9 cellular contexts compared by ENCODE assay signal in genomic region chr1:198641506-198641905, GRCh38. TPM values are rescaled to one million over a fixed set of nuclear protein-coding genes. Genes with fewer than 3 reads are reported as not detected.
DNase-seq lines count a peak whose midpoint lies in the region; ATAC-seq, FAIRE-seq and TF ChIP-seq lines count a peak whose summit lies in the region.
"Had no signal": no experiment of that assay in that cellular context is flagged by ENCODE, and none has a peak within 500 bp of the region (broad histone marks: within the 10 kb centered on the region; RNA-seq: fewer than 3 reads in every experiment).

No MANE protein-coding gene starts in this region.

- WGBS in GM12878 (ENCODE audit: insufficient coverage, insufficient replicate concordance, low lambda C conversion rate, missing lambda C conversion rate): 0% methylated on average over 2 of the region's 2 CpGs

- peak; percentile 25 to 66; a peak in 3 of 4 replicates for TF ChIP-seq EP300 in GM12878 (IDR thresholded peaks at IDR 0.05; ENCODE audit: borderline replicate concordance in 1 of 2, control insufficient read depth in 1 of 2, low read depth in 2 of 2, low read length in 2 of 2)

- H3K36me3 ChIP-seq in GM12878 (ENCODE audit: control insufficient read depth in 2 of 2, insufficient read depth in 2 of 2, low read length in 1 of 2): no peaks in the 10 kb centered on the region
- H3K36me3 ChIP-seq: cardiac muscle cell had no signal

- H3K27me3 ChIP-seq in GM12878 (replicated peaks in 1 of 2; ENCODE audit: control insufficient read depth in 2 of 2, insufficient read depth in 2 of 2, low read length in 1 of 2): no peaks in the 10 kb centered on the region
- H3K27me3 ChIP-seq: cardiac muscle cell had no signal

- TF ChIP-seq RAD21 in GM12878 (IDR thresholded peaks at IDR 0.05; ENCODE audit: insufficient read depth, low read depth, low read length): no peak

- TF ChIP-seq CTCF in GM12878 (IDR thresholded peaks at IDR 0.05 in 2 of 3, conservative IDR thresholded peaks at IDR 0.05 in 1 of 3; ENCODE audit: control insufficient read depth in 2 of 3, extremely low read depth in 1 of 3, insufficient read depth in 1 of 3, low read depth in 3 of 3, low read length in 3 of 3): no peak
- TF ChIP-seq CTCF in GM13976 (IDR thresholded peaks at IDR 0.05; ENCODE audit: borderline replicate concordance, control extremely low read depth, extremely low read depth, insufficient read depth, missing control alignments): no peak

- peak overlapping the region; percentile 15 for H2AFZ ChIP-seq in GM12878 (ENCODE audit: control insufficient read depth, low read depth, low read length)

- TF ChIP-seq POLR2A in GM12878 (IDR thresholded peaks at IDR 0.05; ENCODE audit: low read depth, low read length): no peak

- H3K27ac ChIP-seq in GM12878 (ENCODE audit: control insufficient read depth, insufficient read depth): peak overlapping the region; percentile 68
- H3K27ac ChIP-seq: cardiac muscle cell had no signal

- H3K4me2 ChIP-seq in GM12878 (ENCODE audit: control insufficient read depth, insufficient read depth): peak overlapping the region; percentile 92

- H3K4me3 ChIP-seq in GM12878: peak overlapping the region; percentile 70
- H3K4me3 ChIP-seq: cardiac muscle cell had no signal

- H3K9me3 ChIP-seq in GM12878 (replicated peaks; ENCODE audit: control insufficient read depth, insufficient read depth, low read length): no peaks in the 10 kb centered on the region

- RAD21 ChIA-PET in GM12878 (lab: Charles Lee; ENCODE audit: unreplicated experiment): interaction anchor here (1.5 to 1.7 kb wide), 2 partner anchors 36 to 43 kb away, joined by 3 to 7 read pairs; no protein-coding TSS in a partner anchor

- intact Hi-C loops in GM12878 (cut with micrococcal nuclease; ENCODE audit: unreplicated experiment): loop anchor here (1.0 to 5.0 kb wide), 5 partner anchors 20 to 174 kb away; no protein-coding TSS in a partner anchor

- peak overlapping the region; percentile 86 for H3K9ac ChIP-seq in GM12878 (ENCODE audit: control insufficient read depth, insufficient read depth, low read length)

- CTCF ChIA-PET in GM12878 (lab: Yijun Ruan, JAX): no interaction called here

- SMC1A ChIA-PET in GM12878 (lab: Charles Lee; ENCODE audit: uncharacterized antibody, unreplicated experiment): interaction anchor here (1.2 to 1.5 kb wide), 2 partner anchors 18 to 47 kb away, joined by 3 to 13 read pairs; no protein-coding TSS in a partner anchor

- BruUV-seq in GM12878 (replicated peaks; lab: Mats Ljungman, UMichigan): no TSS peak

- in situ Hi-C loops in KBM-7 (cut with MboI; ENCODE audit: low pct_unique_long_range_greater_than_20kb, low sequenced_read_pairs) (no loop called here), GM12878 (cut with MboI) (no loop called here), GM13976 (cut with MboI; ENCODE audit: low sequenced_read_pairs, unreplicated experiment) (loop anchor here (25.0 kb wide), 1 partner anchor 479 kb away; the partner anchor contains the start of gene NEK7)

- DNase-seq in GF-D8 (lab: John Stamatoyannopoulos, UW) (peak; percentile 54), KBM-7 (peak; percentile 75), GM12878 (ENCODE audit: low read depth, low spot score) (no peak), GM13976 (ENCODE audit: low spot score) (no peak), activated gamma-delta T cell treated with Interleukin-2 at 50 U/mL for 16 hours (no peak), NCI-H146 (lab: John Stamatoyannopoulos, UW) (no peak), HuH-7.5 (ENCODE audit: low spot score) (no peak)

- peak; percentile 58 for ATAC-seq in GM21423 (IDR thresholded peaks at IDR 0.05; ENCODE audit: unreplicated experiment)
- ATAC-seq in GM12878: peak; percentile 59

- peaks cover 12% of the 10 kb centered on the region for H3K4me1 ChIP-seq in GM12878 (ENCODE audit: control insufficient read depth, insufficient read depth, low read length)

- peaks cover 65% of the 10 kb centered on the region for H3K79me2 ChIP-seq in GM12878 (ENCODE audit: control insufficient read depth, insufficient read depth, low read length)

- no peaks in the 10 kb centered on the region for H4K20me1 ChIP-seq in GM12878 (ENCODE audit: control insufficient read depth, insufficient read depth)

- POLR2A ChIA-PET in GM12878 (lab: Charles Lee): interaction anchor here (1.5 kb wide), 1 partner anchor 10 kb away, joined by 5 read pairs; no protein-coding TSS in a partner anchor

- peak; percentile 70 for FAIRE-seq in GM12878 (lab: Jason Lieb, UNC)

TF ChIP-seq in GM12878, 131 proteins besides CTCF, POLR2A, EP300 and RAD21 (continues in another document):
- TF ChIP-seq ZBTB40 (IDR thresholded peaks at IDR 0.05; ENCODE audit: borderline replicate concordance) (peak; percentile 96), HDGF (IDR thresholded peaks at IDR 0.05) (no peak), MTA3 (IDR thresholded peaks at IDR 0.05; ENCODE audit: borderline replicate concordance, low read length) (peak; percentile 79; the same call in 1 of the 2 replicates), PAX8 (IDR thresholded peaks at IDR 0.05) (0 out of 2 replicates have a peak, but pooled peaks have one; percentile 66), E4F1 (IDR thresholded peaks at IDR 0.05; ENCODE audit: borderline replicate concordance, partially characterized antibody) (no peak), PML (IDR thresholded peaks at IDR 0.05; ENCODE audit: low read length) (no peak; the same call in 1 of the 2 replicates), ZZZ3 (IDR thresholded peaks at IDR 0.05; ENCODE audit: control insufficient read depth, insufficient read length, low read depth) (no peak), RB1 (IDR thresholded peaks at IDR 0.05; ENCODE audit: borderline replicate concordance) (peak; percentile 55; the same call in 1 of the 2 replicates), BCL11A (IDR thresholded peaks at IDR 0.05; ENCODE audit: low read depth, low read length) (peak; percentile 48; the same call in 1 of the 2 replicates), RAD51 (IDR thresholded peaks at IDR 0.05) (peak; percentile 50; the same call in 1 of the 2 replicates)

RNA-seq across cellular contexts. Expression of gene PTPRC, which starts 2.7 kb away (rescaled TPM):
- 586 and 675 TPM in 2 replicates for total RNA-seq in GM12878 (2013; cell fraction: nucleolus; rRNA removed)
- total RNA-seq in GM12878 (2014; rRNA removed): 117 and 136 TPM in 2 replicates
- total RNA-seq in GM12878 (2014; rRNA removed; fragmentation: Illumina TruSeq; extraction: Trizol): 167 and 171 TPM in 2 replicates
- total RNA-seq in GM12878 (2021): 154 and 157 TPM in 2 replicates
- polyA plus RNA-seq in GM12878 (2011; ENCODE audit: low read depth): 57.1 TPM
- polyA plus RNA-seq in GM12878 (2011; rRNA removed): 171 and 221 TPM in 2 replicates
- 125 and 161 TPM in 2 replicates for polyA plus RNA-seq in GM12878 (2011; cell fraction: cytosol; rRNA removed)
- polyA plus RNA-seq in GM12878 (2011; cell fraction: nucleus; rRNA removed): 106 and 128 TPM in 2 replicates
- polyA plus RNA-seq in GM12878 (2012): 67.1 and 78.4 TPM in 2 replicates
- polyA plus RNA-seq in GM12878 (2014; fragmentation: Illumina TruSeq; extraction: Trizol): 156 and 163 TPM in 2 replicates
- 10 to 100 TPM; 72.9 to 73.6 TPM for polyA plus RNA-seq in GM12878 (2014; fragmentation: Nextera tagmentation; extraction: Ambion mirVana)
- polyA plus RNA-seq in GM12878 (2014; rRNA removed): 75.1 and 80.9 TPM in 2 replicates
- 100 to 1,000 TPM; 117 to 119 TPM for polyA plus RNA-seq in GM12878 (2016; fragmentation: Nextera tagmentation; extraction: Ambion mirVana)
- polyA minus RNA-seq in GM12878 (2011; rRNA and poly(A)+ RNA removed): 240 and 280 TPM in 2 replicates
- 70.3 and 72.0 TPM in 2 replicates for polyA minus RNA-seq in GM12878 (2011; cell fraction: cytosol; rRNA and poly(A)+ RNA removed)
- 150 and 243 TPM in 2 replicates for polyA minus RNA-seq in GM12878 (2011; cell fraction: nucleus; rRNA and poly(A)+ RNA removed)
- total RNA-seq: cardiac muscle cell had no signal
- polyA plus RNA-seq: cardiac muscle cell had no signal

Comparison
In these comparisons a context has a peak if more than half of its experiments do, and no peak if none do; other contexts are left out.
1. DNase-seq: peak in GF-D8 (single experiment) and KBM-7 (single experiment); none in GM12878 (single experiment), GM13976 (single experiment), activated gamma-delta T cell treated with Interleukin-2 at 50 U/mL for 16 hours (single experiment), NCI-H146 (single experiment) and HuH-7.5 (single experiment).